In genomic region chr10:2936816-2937215, GRCh38 we compare ENCODE assay signal across 14 cellular contexts.
DNase-seq lines count a peak whose midpoint lies in the region; ATAC-seq and TF ChIP-seq lines count a peak whose summit lies in the region.
"Had no signal": no experiment of that assay in that cellular context is flagged by ENCODE, and none has a peak within 500 bp of the region (broad histone marks: within the 10 kb centered on the region; RNA-seq: fewer than 3 reads in every experiment).

No MANE protein-coding gene starts in this region.

- ATAC-seq in IMR-90 (ENCODE audit: low read depth) = peak; percentile 37
- no peak for ATAC-seq in left lung

- H4K91ac ChIP-seq in IMR-90 (ENCODE audit: insufficient read depth, low read depth, low read length) = no peak overlapping the region

- H3K4me3 ChIP-seq in IMR-90 (ENCODE audit: insufficient read depth, low read depth, low read length) (no peak overlapping the region), colonic mucosa (no peak overlapping the region), retinal pigment epithelial cell (ENCODE audit: low read length) (no peak overlapping the region), left lung (no peak overlapping the region)

- H2BK20ac ChIP-seq in IMR-90 (ENCODE audit: low read depth, low read length) = no peak overlapping the region

- no peak overlapping the region for H2AFZ ChIP-seq in IMR-90 (replicated peaks; ENCODE audit: low read length, poor library complexity)

- H3K9me3 ChIP-seq in IMR-90 (ENCODE audit: control insufficient read depth, insufficient read depth, low read length) (no peaks in the 10 kb centered on the region), colonic mucosa (no peaks in the 10 kb centered on the region), left lung (no peaks in the 10 kb centered on the region)

- H3K4ac ChIP-seq in IMR-90 (ENCODE audit: low read depth, low read length) = no peak overlapping the region

- CTCF ChIA-PET in IMR-90 (lab: Yijun Ruan, JAX) = interaction anchor here (1.0 to 2.8 kb wide), 2 partner anchors 42 to 108 kb away, joined by 3 to 24 read pairs; no protein-coding TSS in a partner anchor

- TF ChIP-seq RAD21 in IMR-90 (IDR thresholded peaks at IDR 0.05; ENCODE audit: low read length) = no peak

- H2BK120ac ChIP-seq in IMR-90 (ENCODE audit: low read depth, low read length) = no peak overlapping the region

- H3K23ac ChIP-seq in IMR-90 (ENCODE audit: low read depth, low read length) = no peak overlapping the region

- H3K36me3 ChIP-seq in IMR-90 (ENCODE audit: control insufficient read depth, insufficient read depth, low read length) = no peaks in the 10 kb centered on the region
- H3K36me3 ChIP-seq in colonic mucosa = no peaks in the 10 kb centered on the region
- H3K36me3 ChIP-seq in left lung = no peaks in the 10 kb centered on the region

- H3K27ac ChIP-seq in IMR-90 (ENCODE audit: insufficient read depth, low read length) (no peak overlapping the region), colonic mucosa (no peak overlapping the region), left lung (no peak overlapping the region)

- H4K8ac ChIP-seq in IMR-90 (ENCODE audit: low read depth in 2 of 2, low read length in 2 of 2) = no peak overlapping the region

- no peak overlapping the region for H3K56ac ChIP-seq in IMR-90 (ENCODE audit: extremely low read depth, insufficient read depth, low read length)

- POLR2A ChIA-PET in IMR-90 (lab: Charles Lee; ENCODE audit: unreplicated experiment) = interaction anchor here (0.6 kb wide), 1 partner anchor 1271 kb away, joined by 3 read pairs; no protein-coding TSS in a partner anchor

- H3K4me1 ChIP-seq in IMR-90 (ENCODE audit: control insufficient read depth, insufficient read depth, low read length) (0 out of 2 replicates have a peak, but pooled peaks cover 2% of the 10 kb centered on the region), colonic mucosa (no peaks in the 10 kb centered on the region), left lung (no peaks in the 10 kb centered on the region)

- H2BK5ac ChIP-seq in IMR-90 (ENCODE audit: low read depth, low read length, poor library complexity, severe bottlenecking) = no peak overlapping the region

- no peaks in the 10 kb centered on the region for H3K79me1 ChIP-seq in IMR-90 (ENCODE audit: low read depth in 1 of 2, low read length in 2 of 2)

- no peak overlapping the region for H4K5ac ChIP-seq in IMR-90 (ENCODE audit: low read depth, low read length)

- BruUV-seq in IMR-90 (replicated peaks; lab: Mats Ljungman, UMichigan) = no TSS peak

- no peak for TF ChIP-seq CTCF in IMR-90 (conservative IDR thresholded peaks at IDR 0.05; ENCODE audit: low read depth, low read length)
- no peak for TF ChIP-seq CTCF in colonic mucosa (IDR thresholded peaks at IDR 0.05)
- no peak for TF ChIP-seq CTCF in retinal pigment epithelial cell (conservative IDR thresholded peaks at IDR 0.05; ENCODE audit: low read depth, low read length)
- no peak for TF ChIP-seq CTCF in left lung (IDR thresholded peaks at IDR 0.05)

- H3K27me3 ChIP-seq in IMR-90 (ENCODE audit: control insufficient read depth, insufficient read depth, low read length) (peaks cover 15% of the 10 kb centered on the region), colonic mucosa (no peaks in the 10 kb centered on the region), left lung (peaks cover 0 to 50% of the 10 kb centered on the region in 2 donors)

- intact Hi-C loops in IMR-90 (cut with micrococcal nuclease) (no loop called here), colonic mucosa (cut with DNase I) (no loop called here), left lung (cut with DNase I) (no loop called here)

- no peak overlapping the region for H2AK9ac ChIP-seq in IMR-90 (replicated peaks; ENCODE audit: low read depth, low read length, poor library complexity)

- no peaks in the 10 kb centered on the region for H3K9me1 ChIP-seq in IMR-90 (ENCODE audit: insufficient read depth, low read length)

- DNase-seq in IMR-90 = no peak
- peak; percentile 8 for DNase-seq in colonic mucosa
- DNase-seq in kidney glomerular epithelial cell (lab: John Stamatoyannopoulos, UW) = peak; percentile 66
- DNase-seq in retinal pigment epithelial cell (ENCODE audit: low read depth) = peak; percentile 68
- DNase-seq in GM03348 (ENCODE audit: low spot score) = no peak
- no peak for DNase-seq in NCI-H1694 (lab: John Stamatoyannopoulos, UW)
- no peak for DNase-seq in left lung
- DNase-seq: AML-193, COR-L47, H9, Kasumi-1, MM.1S, NCI-H187, NCI-H226 had no signal

- no peak overlapping the region for H2AK5ac ChIP-seq in IMR-90 (ENCODE audit: low read depth, low read length)

- H3K18ac ChIP-seq in IMR-90 (ENCODE audit: low read depth, low read length) = no peak overlapping the region

- H3K14ac ChIP-seq in IMR-90 (replicated peaks; ENCODE audit: low read depth, low read length) = no peak overlapping the region

- no peaks in the 10 kb centered on the region for H4K20me1 ChIP-seq in IMR-90 (ENCODE audit: insufficient read depth, low read length)

- in situ Hi-C loops in IMR-90 (cut with MboI; ENCODE audit: low sequenced_read_pairs) = no loop called here

- dilution Hi-C loops in IMR-90 (cut with HindIII; ENCODE audit: low sequenced_read_pairs, unreplicated experiment) = loop anchor here (25.0 kb wide), 1 partner anchor 100 kb away; no protein-coding TSS in a partner anchor

- H3K9ac ChIP-seq in IMR-90 (ENCODE audit: low read depth, low read length) (no peak overlapping the region), colonic mucosa (ENCODE audit: low read depth in 2 of 2, low read length in 2 of 2) (no peak overlapping the region)

- no peak overlapping the region for H2BK15ac ChIP-seq in IMR-90 (ENCODE audit: low read depth, low read length)

- TF ChIP-seq POLR2A in IMR-90 (IDR thresholded peaks at IDR 0.05; ENCODE audit: low read depth, low read length) = no peak

- no peak overlapping the region for H3K4me2 ChIP-seq in IMR-90 (ENCODE audit: low read depth, low read length)

- WGBS in IMR-90 (ENCODE audit: extremely low coverage in 2 of 2, insufficient read length in 1 of 2), 2 experiments = no CpG with 5 or more reads among the region's 6 CpGs

TF ChIP-seq in IMR-90, 13 proteins besides CTCF, POLR2A, EP300 and RAD21:
- TF ChIP-seq NFE2L2 (IDR thresholded peaks at IDR 0.05; ENCODE audit: low read depth, low read length) = no peak
- no peak for TF ChIP-seq MAZ (IDR thresholded peaks at IDR 0.05; ENCODE audit: borderline replicate concordance, low read depth, low read length)
- no peak for TF ChIP-seq ELK1 (IDR thresholded peaks at IDR 0.05; ENCODE audit: borderline replicate concordance, low read depth, low read length)
- no peak for TF ChIP-seq CHD1 (IDR thresholded peaks at IDR 0.05; ENCODE audit: low read depth, low read length)

Comparison
In these comparisons a context has a peak if more than half of its experiments do, and no peak if none do; other contexts are left out.
1. DNase-seq: peak in colonic mucosa (single experiment), kidney glomerular epithelial cell (single experiment) and retinal pigment epithelial cell (single experiment); none in IMR-90 (single experiment), GM03348 (single experiment), NCI-H1694 (single experiment) and left lung (0 of 2).